Comparison of ENCODE assay signal across 1 cellular context in the genomic region with DNA sequence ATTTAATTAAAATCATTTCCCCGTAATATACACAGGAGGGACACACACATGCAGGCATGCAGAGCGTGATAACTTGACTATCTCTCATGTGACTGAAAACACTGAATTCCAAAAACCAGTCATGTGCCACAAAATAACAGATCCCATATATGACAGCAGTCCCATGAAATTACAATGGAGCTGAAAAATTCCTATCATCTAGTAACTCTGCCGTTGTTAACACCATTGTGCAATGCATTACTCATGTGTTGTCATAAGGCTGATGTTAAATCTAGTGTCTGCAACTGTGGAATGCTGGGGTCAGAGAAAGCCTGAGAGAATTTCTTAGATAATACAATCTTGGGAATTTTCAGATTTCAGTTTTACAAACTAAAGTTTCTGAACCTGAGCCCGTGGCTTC.
A peak's percentile ranks its signal among the peaks of the same experiment; 100 is the strongest.
TF ChIP-seq lines count a peak whose summit lies in the region.

No MANE protein-coding gene starts in this region.

TF ChIP-seq in HepG2, 621 proteins besides CTCF, POLR2A, EP300 and RAD21 (continued from another document and continues in another):
- TF ChIP-seq ZNF589 (CRISPR knock-in tag; conservative IDR thresholded peaks at IDR 0.05) (no peak), MEIS1 (CRISPR knock-in tag; IDR thresholded peaks at IDR 0.05; ENCODE audit: borderline replicate concordance) (no peak), KDM1A (CRISPR knock-in tag; IDR thresholded peaks at IDR 0.05) (no peak), TP53 (CRISPR knock-in tag; conservative IDR thresholded peaks at IDR 0.05) (no peak), ZNF792 (CRISPR knock-in tag; IDR thresholded peaks at IDR 0.05) (no peak), ZNF253 (CRISPR knock-in tag; IDR thresholded peaks at IDR 0.05; ENCODE audit: borderline replicate concordance) (no peak), MTF1 (CRISPR knock-in tag; IDR thresholded peaks at IDR 0.05) (no peak), SALL2 (CRISPR knock-in tag; IDR thresholded peaks at IDR 0.05) (no peak), NCOA2 (CRISPR knock-in tag; IDR thresholded peaks at IDR 0.05) (peak; percentile 27; the same call in 1 of the 2 replicates), ZNF337 (CRISPR knock-in tag; IDR thresholded peaks at IDR 0.05; ENCODE audit: borderline replicate concordance, low read depth) (no peak), CHCHD3 (CRISPR knock-in tag; IDR thresholded peaks at IDR 0.05) (no peak), SMC3 (IDR thresholded peaks at IDR 0.05; ENCODE audit: low read length) (peak; percentile 58; the same call in 1 of the 2 replicates), ZNF446 (CRISPR knock-in tag; IDR thresholded peaks at IDR 0.05) (no peak), TCF12 (IDR thresholded peaks at IDR 0.05) (no peak), TCF12 (CRISPR knock-in tag; IDR thresholded peaks at IDR 0.05) (no peak), RNF2 (conservative IDR thresholded peaks at IDR 0.05; ENCODE audit: low read depth) (no peak), ZNF720 (CRISPR knock-in tag; IDR thresholded peaks at IDR 0.05) (no peak), REPIN1 (CRISPR knock-in tag; IDR thresholded peaks at IDR 0.05; ENCODE audit: borderline replicate concordance, low read depth) (no peak), POLR2G (IDR thresholded peaks at IDR 0.05; ENCODE audit: low read depth, low read length) (no peak), SIN3A (IDR thresholded peaks at IDR 0.05; ENCODE audit: borderline replicate concordance, low read depth, low read length) (no peak), TBL1XR1 (IDR thresholded peaks at IDR 0.05; ENCODE audit: borderline replicate concordance, low read length, partially characterized antibody) (no peak), HMGA1 (CRISPR knock-in tag; conservative IDR thresholded peaks at IDR 0.05) (no peak), NR2F1 (CRISPR knock-in tag; IDR thresholded peaks at IDR 0.05) (peak in 1 of 2 experiments; percentile 41; a peak in 1 of 4 replicates), NFIC (IDR thresholded peaks at IDR 0.05; ENCODE audit: low read length) (peak; percentile 31; the same call in 1 of the 2 replicates), AKAP8 (CRISPR knock-in tag; IDR thresholded peaks at IDR 0.05) (no peak), ATF7 (IDR thresholded peaks at IDR 0.05) (no peak), ATF7 (CRISPR knock-in tag; IDR thresholded peaks at IDR 0.05) (no peak), ZNF138 (CRISPR knock-in tag; IDR thresholded peaks at IDR 0.05; ENCODE audit: low read depth) (no peak), WIZ (CRISPR knock-in tag; IDR thresholded peaks at IDR 0.05) (no peak), RCOR2 (CRISPR knock-in tag; IDR thresholded peaks at IDR 0.05) (0 out of 2 replicates have a peak, but pooled peaks have one; percentile 51), ISX (CRISPR knock-in tag; conservative IDR thresholded peaks at IDR 0.05) (no peak), GABPB1 (CRISPR knock-in tag; IDR thresholded peaks at IDR 0.05) (no peak), ZMYM3 (CRISPR knock-in tag; IDR thresholded peaks at IDR 0.05) (no peak), GTF2F1 (IDR thresholded peaks at IDR 0.05; ENCODE audit: low read length) (no peak), KAT2B (IDR thresholded peaks at IDR 0.05; ENCODE audit: borderline replicate concordance, low read depth, low read length) (no peak), ZNF616 (CRISPR knock-in tag; IDR thresholded peaks at IDR 0.05; ENCODE audit: low read depth) (no peak), ZBTB1 (CRISPR knock-in tag; IDR thresholded peaks at IDR 0.05; ENCODE audit: borderline replicate concordance) (no peak), ZNF549 (CRISPR knock-in tag; IDR thresholded peaks at IDR 0.05) (no peak), NONO (IDR thresholded peaks at IDR 0.05) (no peak), NONO (CRISPR knock-in tag; conservative IDR thresholded peaks at IDR 0.05) (no peak), RFX3 (CRISPR knock-in tag; IDR thresholded peaks at IDR 0.05) (no peak), TBX2 (CRISPR knock-in tag; IDR thresholded peaks at IDR 0.05; ENCODE audit: borderline replicate concordance) (no peak)
- TF ChIP-seq, protein P1, sequence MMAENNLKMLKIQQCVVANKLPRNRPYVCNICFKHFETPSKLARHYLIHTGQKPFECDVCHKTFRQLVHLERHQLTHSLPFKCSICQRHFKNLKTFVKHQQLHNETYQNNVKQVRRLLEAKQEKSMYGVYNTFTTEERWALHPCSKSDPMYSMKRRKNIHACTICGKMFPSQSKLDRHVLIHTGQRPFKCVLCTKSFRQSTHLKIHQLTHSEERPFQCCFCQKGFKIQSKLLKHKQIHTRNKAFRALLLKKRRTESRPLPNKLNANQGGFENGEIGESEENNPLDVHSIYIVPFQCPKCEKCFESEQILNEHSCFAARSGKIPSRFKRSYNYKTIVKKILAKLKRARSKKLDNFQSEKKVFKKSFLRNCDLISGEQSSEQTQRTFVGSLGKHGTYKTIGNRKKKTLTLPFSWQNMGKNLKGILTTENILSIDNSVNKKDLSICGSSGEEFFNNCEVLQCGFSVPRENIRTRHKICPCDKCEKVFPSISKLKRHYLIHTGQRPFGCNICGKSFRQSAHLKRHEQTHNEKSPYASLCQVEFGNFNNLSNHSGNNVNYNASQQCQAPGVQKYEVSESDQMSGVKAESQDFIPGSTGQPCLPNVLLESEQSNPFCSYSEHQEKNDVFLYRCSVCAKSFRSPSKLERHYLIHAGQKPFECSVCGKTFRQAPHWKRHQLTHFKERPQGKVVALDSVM (CRISPR knock-in tag; IDR thresholded peaks at IDR 0.05), result no peak
- TF ChIP-seq, protein P2, sequence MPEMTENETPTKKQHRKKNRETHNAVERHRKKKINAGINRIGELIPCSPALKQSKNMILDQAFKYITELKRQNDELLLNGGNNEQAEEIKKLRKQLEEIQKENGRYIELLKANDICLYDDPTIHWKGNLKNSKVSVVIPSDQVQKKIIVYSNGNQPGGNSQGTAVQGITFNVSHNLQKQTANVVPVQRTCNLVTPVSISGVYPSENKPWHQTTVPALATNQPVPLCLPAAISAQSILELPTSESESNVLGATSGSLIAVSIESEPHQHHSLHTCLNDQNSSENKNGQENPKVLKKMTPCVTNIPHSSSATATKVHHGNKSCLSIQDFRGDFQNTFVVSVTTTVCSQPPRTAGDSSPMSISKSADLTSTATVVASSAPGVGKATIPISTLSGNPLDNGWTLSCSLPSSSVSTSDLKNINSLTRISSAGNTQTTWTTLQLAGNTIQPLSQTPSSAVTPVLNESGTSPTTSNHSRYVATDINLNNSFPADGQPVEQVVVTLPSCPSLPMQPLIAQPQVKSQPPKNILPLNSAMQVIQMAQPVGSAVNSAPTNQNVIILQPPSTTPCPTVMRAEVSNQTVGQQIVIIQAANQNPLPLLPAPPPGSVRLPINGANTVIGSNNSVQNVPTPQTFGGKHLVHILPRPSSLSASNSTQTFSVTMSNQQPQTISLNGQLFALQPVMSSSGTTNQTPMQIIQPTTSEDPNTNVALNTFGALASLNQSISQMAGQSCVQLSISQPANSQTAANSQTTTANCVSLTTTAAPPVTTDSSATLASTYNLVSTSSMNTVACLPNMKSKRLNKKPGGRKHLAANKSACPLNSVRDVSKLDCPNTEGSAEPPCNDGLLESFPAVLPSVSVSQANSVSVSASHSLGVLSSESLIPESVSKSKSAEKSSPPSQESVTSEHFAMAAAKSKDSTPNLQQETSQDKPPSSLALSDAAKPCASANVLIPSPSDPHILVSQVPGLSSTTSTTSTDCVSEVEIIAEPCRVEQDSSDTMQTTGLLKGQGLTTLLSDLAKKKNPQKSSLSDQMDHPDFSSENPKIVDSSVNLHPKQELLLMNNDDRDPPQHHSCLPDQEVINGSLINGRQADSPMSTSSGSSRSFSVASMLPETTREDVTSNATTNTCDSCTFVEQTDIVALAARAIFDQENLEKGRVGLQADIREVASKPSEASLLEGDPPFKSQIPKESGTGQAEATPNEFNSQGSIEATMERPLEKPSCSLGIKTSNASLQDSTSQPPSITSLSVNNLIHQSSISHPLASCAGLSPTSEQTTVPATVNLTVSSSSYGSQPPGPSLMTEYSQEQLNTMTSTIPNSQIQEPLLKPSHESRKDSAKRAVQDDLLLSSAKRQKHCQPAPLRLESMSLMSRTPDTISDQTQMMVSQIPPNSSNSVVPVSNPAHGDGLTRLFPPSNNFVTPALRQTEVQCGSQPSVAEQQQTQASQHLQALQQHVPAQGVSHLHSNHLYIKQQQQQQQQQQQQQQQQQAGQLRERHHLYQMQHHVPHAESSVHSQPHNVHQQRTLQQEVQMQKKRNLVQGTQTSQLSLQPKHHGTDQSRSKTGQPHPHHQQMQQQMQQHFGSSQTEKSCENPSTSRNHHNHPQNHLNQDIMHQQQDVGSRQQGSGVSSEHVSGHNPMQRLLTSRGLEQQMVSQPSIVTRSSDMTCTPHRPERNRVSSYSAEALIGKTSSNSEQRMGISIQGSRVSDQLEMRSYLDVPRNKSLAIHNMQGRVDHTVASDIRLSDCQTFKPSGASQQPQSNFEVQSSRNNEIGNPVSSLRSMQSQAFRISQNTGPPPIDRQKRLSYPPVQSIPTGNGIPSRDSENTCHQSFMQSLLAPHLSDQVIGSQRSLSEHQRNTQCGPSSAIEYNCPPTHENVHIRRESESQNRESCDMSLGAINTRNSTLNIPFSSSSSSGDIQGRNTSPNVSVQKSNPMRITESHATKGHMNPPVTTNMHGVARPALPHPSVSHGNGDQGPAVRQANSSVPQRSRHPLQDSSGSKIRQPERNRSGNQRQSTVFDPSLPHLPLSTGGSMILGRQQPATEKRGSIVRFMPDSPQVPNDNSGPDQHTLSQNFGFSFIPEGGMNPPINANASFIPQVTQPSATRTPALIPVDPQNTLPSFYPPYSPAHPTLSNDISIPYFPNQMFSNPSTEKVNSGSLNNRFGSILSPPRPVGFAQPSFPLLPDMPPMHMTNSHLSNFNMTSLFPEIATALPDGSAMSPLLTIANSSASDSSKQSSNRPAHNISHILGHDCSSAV (CRISPR knock-in tag; IDR thresholded peaks at IDR 0.05; ENCODE audit: borderline replicate concordance), result no peak
- TF ChIP-seq, protein P3, sequence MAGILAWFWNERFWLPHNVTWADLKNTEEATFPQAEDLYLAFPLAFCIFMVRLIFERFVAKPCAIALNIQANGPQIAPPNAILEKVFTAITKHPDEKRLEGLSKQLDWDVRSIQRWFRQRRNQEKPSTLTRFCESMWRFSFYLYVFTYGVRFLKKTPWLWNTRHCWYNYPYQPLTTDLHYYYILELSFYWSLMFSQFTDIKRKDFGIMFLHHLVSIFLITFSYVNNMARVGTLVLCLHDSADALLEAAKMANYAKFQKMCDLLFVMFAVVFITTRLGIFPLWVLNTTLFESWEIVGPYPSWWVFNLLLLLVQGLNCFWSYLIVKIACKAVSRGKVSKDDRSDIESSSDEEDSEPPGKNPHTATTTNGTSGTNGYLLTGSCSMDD (CRISPR knock-in tag; IDR thresholded peaks at IDR 0.05), result no peak
- TF ChIP-seq, protein P4, sequence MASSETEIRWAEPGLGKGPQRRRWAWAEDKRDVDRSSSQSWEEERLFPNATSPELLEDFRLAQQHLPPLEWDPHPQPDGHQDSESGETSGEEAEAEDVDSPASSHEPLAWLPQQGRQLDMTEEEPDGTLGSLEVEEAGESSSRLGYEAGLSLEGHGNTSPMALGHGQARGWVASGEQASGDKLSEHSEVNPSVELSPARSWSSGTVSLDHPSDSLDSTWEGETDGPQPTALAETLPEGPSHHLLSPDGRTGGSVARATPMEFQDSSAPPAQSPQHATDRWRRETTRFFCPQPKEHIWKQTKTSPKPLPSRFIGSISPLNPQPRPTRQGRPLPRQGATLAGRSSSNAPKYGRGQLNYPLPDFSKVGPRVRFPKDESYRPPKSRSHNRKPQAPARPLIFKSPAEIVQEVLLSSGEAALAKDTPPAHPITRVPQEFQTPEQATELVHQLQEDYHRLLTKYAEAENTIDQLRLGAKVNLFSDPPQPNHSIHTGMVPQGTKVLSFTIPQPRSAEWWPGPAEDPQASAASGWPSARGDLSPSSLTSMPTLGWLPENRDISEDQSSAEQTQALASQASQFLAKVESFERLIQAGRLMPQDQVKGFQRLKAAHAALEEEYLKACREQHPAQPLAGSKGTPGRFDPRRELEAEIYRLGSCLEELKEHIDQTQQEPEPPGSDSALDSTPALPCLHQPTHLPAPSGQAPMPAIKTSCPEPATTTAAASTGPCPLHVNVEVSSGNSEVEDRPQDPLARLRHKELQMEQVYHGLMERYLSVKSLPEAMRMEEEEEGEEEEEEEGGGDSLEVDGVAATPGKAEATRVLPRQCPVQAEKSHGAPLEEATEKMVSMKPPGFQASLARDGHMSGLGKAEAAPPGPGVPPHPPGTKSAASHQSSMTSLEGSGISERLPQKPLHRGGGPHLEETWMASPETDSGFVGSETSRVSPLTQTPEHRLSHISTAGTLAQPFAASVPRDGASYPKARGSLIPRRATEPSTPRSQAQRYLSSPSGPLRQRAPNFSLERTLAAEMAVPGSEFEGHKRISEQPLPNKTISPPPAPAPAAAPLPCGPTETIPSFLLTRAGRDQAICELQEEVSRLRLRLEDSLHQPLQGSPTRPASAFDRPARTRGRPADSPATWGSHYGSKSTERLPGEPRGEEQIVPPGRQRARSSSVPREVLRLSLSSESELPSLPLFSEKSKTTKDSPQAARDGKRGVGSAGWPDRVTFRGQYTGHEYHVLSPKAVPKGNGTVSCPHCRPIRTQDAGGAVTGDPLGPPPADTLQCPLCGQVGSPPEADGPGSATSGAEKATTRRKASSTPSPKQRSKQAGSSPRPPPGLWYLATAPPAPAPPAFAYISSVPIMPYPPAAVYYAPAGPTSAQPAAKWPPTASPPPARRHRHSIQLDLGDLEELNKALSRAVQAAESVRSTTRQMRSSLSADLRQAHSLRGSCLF (CRISPR knock-in tag; IDR thresholded peaks at IDR 0.05; ENCODE audit: borderline replicate concordance), result no peak
- TF ChIP-seq, protein P5, sequence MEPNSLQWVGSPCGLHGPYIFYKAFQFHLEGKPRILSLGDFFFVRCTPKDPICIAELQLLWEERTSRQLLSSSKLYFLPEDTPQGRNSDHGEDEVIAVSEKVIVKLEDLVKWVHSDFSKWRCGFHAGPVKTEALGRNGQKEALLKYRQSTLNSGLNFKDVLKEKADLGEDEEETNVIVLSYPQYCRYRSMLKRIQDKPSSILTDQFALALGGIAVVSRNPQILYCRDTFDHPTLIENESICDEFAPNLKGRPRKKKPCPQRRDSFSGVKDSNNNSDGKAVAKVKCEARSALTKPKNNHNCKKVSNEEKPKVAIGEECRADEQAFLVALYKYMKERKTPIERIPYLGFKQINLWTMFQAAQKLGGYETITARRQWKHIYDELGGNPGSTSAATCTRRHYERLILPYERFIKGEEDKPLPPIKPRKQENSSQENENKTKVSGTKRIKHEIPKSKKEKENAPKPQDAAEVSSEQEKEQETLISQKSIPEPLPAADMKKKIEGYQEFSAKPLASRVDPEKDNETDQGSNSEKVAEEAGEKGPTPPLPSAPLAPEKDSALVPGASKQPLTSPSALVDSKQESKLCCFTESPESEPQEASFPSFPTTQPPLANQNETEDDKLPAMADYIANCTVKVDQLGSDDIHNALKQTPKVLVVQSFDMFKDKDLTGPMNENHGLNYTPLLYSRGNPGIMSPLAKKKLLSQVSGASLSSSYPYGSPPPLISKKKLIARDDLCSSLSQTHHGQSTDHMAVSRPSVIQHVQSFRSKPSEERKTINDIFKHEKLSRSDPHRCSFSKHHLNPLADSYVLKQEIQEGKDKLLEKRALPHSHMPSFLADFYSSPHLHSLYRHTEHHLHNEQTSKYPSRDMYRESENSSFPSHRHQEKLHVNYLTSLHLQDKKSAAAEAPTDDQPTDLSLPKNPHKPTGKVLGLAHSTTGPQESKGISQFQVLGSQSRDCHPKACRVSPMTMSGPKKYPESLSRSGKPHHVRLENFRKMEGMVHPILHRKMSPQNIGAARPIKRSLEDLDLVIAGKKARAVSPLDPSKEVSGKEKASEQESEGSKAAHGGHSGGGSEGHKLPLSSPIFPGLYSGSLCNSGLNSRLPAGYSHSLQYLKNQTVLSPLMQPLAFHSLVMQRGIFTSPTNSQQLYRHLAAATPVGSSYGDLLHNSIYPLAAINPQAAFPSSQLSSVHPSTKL (CRISPR knock-in tag; IDR thresholded peaks at IDR 0.05), result peak; percentile 87
- TF ChIP-seq, protein P6, sequence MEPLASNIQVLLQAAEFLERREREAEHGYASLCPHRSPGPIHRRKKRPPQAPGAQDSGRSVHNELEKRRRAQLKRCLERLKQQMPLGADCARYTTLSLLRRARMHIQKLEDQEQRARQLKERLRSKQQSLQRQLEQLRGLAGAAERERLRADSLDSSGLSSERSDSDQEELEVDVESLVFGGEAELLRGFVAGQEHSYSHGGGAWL (CRISPR knock-in tag; IDR thresholded peaks at IDR 0.05), result no peak
